8 cellular contexts compared by ENCODE assay signal in the genomic region with DNA sequence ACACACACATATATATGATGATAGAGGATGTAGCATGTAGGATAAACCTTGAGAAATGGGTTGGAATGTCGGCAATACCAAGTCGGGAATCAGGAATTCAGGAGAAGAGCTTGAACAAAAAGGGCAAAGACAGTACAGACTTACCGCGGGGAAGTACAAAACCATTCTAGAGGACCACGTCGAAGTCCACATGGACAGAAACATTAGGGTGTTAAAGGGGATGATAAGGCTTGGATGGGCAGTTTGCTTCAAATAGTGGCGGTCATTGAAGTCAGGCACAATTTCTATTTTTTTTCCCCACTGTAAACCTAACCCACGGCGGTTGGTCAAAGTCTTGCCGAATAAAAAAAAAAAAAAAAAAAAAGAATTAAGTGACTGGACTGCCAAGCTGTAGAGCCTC. TPM values are rescaled to one million over a fixed set of nuclear protein-coding genes. Genes with fewer than 3 reads are reported as not detected.
DNase-seq lines count a peak whose midpoint lies in the region; ATAC-seq and TF ChIP-seq lines count a peak whose summit lies in the region.

No MANE protein-coding gene starts in this region.

- peak overlapping the region; percentile 63 for H3K27ac ChIP-seq in effector memory CD4-positive, alpha-beta T cell (ENCODE audit: insufficient read depth, low read length, poor library complexity, severe bottlenecking)
- H3K27ac ChIP-seq in neuronal stem cell (replicated peaks; ENCODE audit: low read length) = no peak overlapping the region

- H3K27me3 Mint-ChIP-seq in Calu3 (ENCODE audit: unreplicated experiment) = no peaks in the 10 kb centered on the region

- H3K4me1 ChIP-seq in effector memory CD4-positive, alpha-beta T cell (ENCODE audit: control insufficient read depth, insufficient read depth, low read length, poor library complexity, severe bottlenecking) = peaks cover 13% of the 10 kb centered on the region
- peaks cover 0 to 6% of the 10 kb centered on the region in 2 donors for H3K4me1 ChIP-seq in neuronal stem cell (ENCODE audit: control insufficient read depth in 2 of 2, insufficient read depth in 1 of 2, low read depth in 1 of 2, low read length in 2 of 2)

- no peak overlapping the region for H2BK12ac ChIP-seq in neuronal stem cell (ENCODE audit: low read length)

- DNase-seq in Calu3 (no peak), NCI-H146 treated with DMSO at 0.1 percent for 48 hours (lab: John Stamatoyannopoulos, UW; ENCODE audit: unreplicated experiment) (peak; percentile 14), neuronal stem cell (ENCODE audit: low spot score) (no peak), Kasumi-1 (lab: John Stamatoyannopoulos, UW) (no peak)
- no peak for DNase-seq in effector memory CD4-positive, alpha-beta T cell

- no peak overlapping the region for H2AK5ac ChIP-seq in neuronal stem cell (ENCODE audit: low read depth, low read length)

- peaks cover 3% of the 10 kb centered on the region for H3K9me3 Mint-ChIP-seq in Calu3 (ENCODE audit: low read depth, unreplicated experiment)

- no peak overlapping the region for H3K4ac ChIP-seq in neuronal stem cell (ENCODE audit: low read length)

- TF ChIP-seq CTCF in Calu3 (IDR thresholded peaks at IDR 0.05; ENCODE audit: unreplicated experiment) = no peak

- whole genome bisulfite sequencing in neuronal stem cell (ENCODE audit: extremely low coverage in 2 of 2, insufficient read length in 2 of 2, insufficient replicate concordance in 1 of 2), 2 donors = no CpG with 5 or more reads among the region's 10 CpGs

- H3K4me1 Mint-ChIP-seq in Calu3 (ENCODE audit: low read depth, unreplicated experiment) = peaks cover 36% of the 10 kb centered on the region

- intact Hi-C loops in Calu3 (cut with micrococcal nuclease; ENCODE audit: unreplicated experiment) = no loop called here

- H2BK120ac ChIP-seq in neuronal stem cell (ENCODE audit: low read depth, low read length) = no peak overlapping the region

- H3K4me2 ChIP-seq in neuronal stem cell (ENCODE audit: insufficient read depth, low read length, poor library complexity, severe bottlenecking) = peak overlapping the region; percentile 76

- no peak overlapping the region for H3K14ac ChIP-seq in neuronal stem cell (ENCODE audit: low read length)

- H3K36me3 ChIP-seq in effector memory CD4-positive, alpha-beta T cell (ENCODE audit: control insufficient read depth, insufficient read depth, low read length) = no peaks in the 10 kb centered on the region
- peaks cover 0 to 21% of the 10 kb centered on the region in 2 donors for H3K36me3 ChIP-seq in neuronal stem cell (replicated peaks in 1 of 2; ENCODE audit: control insufficient read depth in 2 of 2, insufficient read depth in 2 of 2, low read length in 2 of 2)

- no peak overlapping the region for H3K9ac ChIP-seq in neuronal stem cell (ENCODE audit: low read depth, low read length, poor library complexity)

- H3K18ac ChIP-seq in neuronal stem cell (ENCODE audit: low read length) = no peak overlapping the region

- CTCF ChIA-PET in Calu3 (lab: Charles Lee) = interaction anchor here (0.8 kb wide), 1 partner anchor 275 kb away, joined by 11 read pairs; no protein-coding TSS in a partner anchor

- peak overlapping the region; percentile 95 for H2AFZ ChIP-seq in neuronal stem cell (ENCODE audit: low read length)

- H4K8ac ChIP-seq in neuronal stem cell (ENCODE audit: low read depth, low read length) = no peak overlapping the region

- H3K23ac ChIP-seq in neuronal stem cell (ENCODE audit: low read depth, low read length, poor library complexity) = no peak overlapping the region

- no peaks in the 10 kb centered on the region for H3K27me3 ChIP-seq in effector memory CD4-positive, alpha-beta T cell (replicated peaks; ENCODE audit: control insufficient read depth, insufficient read depth, low read length, poor library complexity, severe bottlenecking)
- no peaks in the 10 kb centered on the region for H3K27me3 ChIP-seq in neuronal stem cell (ENCODE audit: control insufficient read depth in 3 of 3, insufficient read depth in 3 of 3, low read depth in 1 of 3, low read length in 3 of 3)

- H3K79me1 ChIP-seq in neuronal stem cell (ENCODE audit: low read depth, low read length) = peaks cover 3% of the 10 kb centered on the region

- no peaks in the 10 kb centered on the region for H3K9me3 ChIP-seq in effector memory CD4-positive, alpha-beta T cell (ENCODE audit: control insufficient read depth, low read length)
- H3K9me3 ChIP-seq in neuronal stem cell (replicated peaks in 1 of 2; ENCODE audit: control insufficient read depth in 2 of 2, insufficient read depth in 1 of 2, low read depth in 1 of 2, low read length in 2 of 2) = peaks cover 0 to 26% of the 10 kb centered on the region in 2 donors

- TSS peak; percentile 66 for BruUV-seq in Calu3 (replicated peaks; lab: Mats Ljungman, UMichigan)

- H4K91ac ChIP-seq in neuronal stem cell (ENCODE audit: low read depth, low read length, poor library complexity) = no peak overlapping the region

- ATAC-seq in HG03045 (IDR thresholded peaks at IDR 0.05; ENCODE audit: unreplicated experiment) (no peak), HG02870 (IDR thresholded peaks at IDR 0.05; ENCODE audit: unreplicated experiment) (no peak), HG03159 (IDR thresholded peaks at IDR 0.05; ENCODE audit: unreplicated experiment) (no peak)

- peak overlapping the region; percentile 36 for H3K27ac Mint-ChIP-seq in Calu3 (ENCODE audit: unreplicated experiment)

- H3K4me3 Mint-ChIP-seq in Calu3 (ENCODE audit: low read depth, unreplicated experiment) = peak overlapping the region; percentile 84

- H2BK15ac ChIP-seq in neuronal stem cell (ENCODE audit: low read length) = no peak overlapping the region

- peaks cover 42% of the 10 kb centered on the region for H3K36me3 Mint-ChIP-seq in Calu3 (ENCODE audit: insufficient read depth, unreplicated experiment)

- no peak overlapping the region for H2BK5ac ChIP-seq in neuronal stem cell (ENCODE audit: low read length)

- peak overlapping the region; percentile 84 for H3K4me3 ChIP-seq in effector memory CD4-positive, alpha-beta T cell (ENCODE audit: insufficient read depth, low read depth, low read length, poor library complexity, severe bottlenecking)
- H3K4me3 ChIP-seq in neuronal stem cell (ENCODE audit: low read length in 2 of 2) = peak overlapping the region; percentile 50 to 81

RNA-seq across cellular contexts. Expression of a gene that starts 0.8 kb away (rescaled TPM):
- total RNA-seq in Calu3 (2022) = 45.9 and 52.0 TPM in 2 replicates
- 30.9 TPM for polyA plus RNA-seq in neuronal stem cell (2013, experiment 1 of 2)
- 31.6 TPM for polyA plus RNA-seq in neuronal stem cell (2013, experiment 2 of 2)
